In genomic region chr9:28332648-28333047, GRCh38 we compare ENCODE assay signal across 16 cellular contexts.
DNase-seq lines count a peak whose midpoint lies in the region; ATAC-seq, FAIRE-seq and TF ChIP-seq lines count a peak whose summit lies in the region.
"Had no signal": no experiment of that assay in that cellular context is flagged by ENCODE, and none has a peak within 500 bp of the region (broad histone marks: within the 10 kb centered on the region; RNA-seq: fewer than 3 reads in every experiment).

No MANE protein-coding gene starts in this region.

- DNase-seq in GM23338 (ENCODE audit: low spot score) (no peak), epithelial cell of esophagus (ENCODE audit: low read depth) (peak; percentile 2), neural progenitor cell (ENCODE audit: low spot score) (no peak), H54 (ENCODE audit: insufficient read length, low spot score) (no peak), NCI-H82 treated with DMSO at 0.1 percent for 48 hours (lab: John Stamatoyannopoulos, UW; ENCODE audit: unreplicated experiment) (no peak)
- DNase-seq in CD8-positive, alpha-beta memory T cell = no peak
- DNase-seq: 8988T; ACHN; Calu3; CD4-positive, CD25-positive, alpha-beta regulatory T cell; DMS 273 treated with DMSO at 0.1 percent for 48 hours; GM23248; HCEC 1CT; HFFc6 had no signal

- no peaks in the 10 kb centered on the region for H3F3A ChIP-seq in GM23338 (replicated peaks; ENCODE audit: low read depth)
- no peaks in the 10 kb centered on the region for H3F3A ChIP-seq in neural progenitor cell (ENCODE audit: low read depth)

- H4K20me1 ChIP-seq in GM23338 (replicated peaks; ENCODE audit: insufficient read depth) (no peaks in the 10 kb centered on the region), neural progenitor cell (ENCODE audit: low read depth) (no peaks in the 10 kb centered on the region)
- H4K20me1 ChIP-seq: BLaER1 treated with 17β-estradiol and CSF1 and Interleukin-3, amounts not matched to agents 10 nM and 100 nM had no signal

- H3K79me2 ChIP-seq in GM23338 (replicated peaks; ENCODE audit: insufficient read depth) (no peaks in the 10 kb centered on the region), neural progenitor cell (ENCODE audit: low read depth) (no peaks in the 10 kb centered on the region)

- H3K4me2 ChIP-seq in GM23338 = no peak overlapping the region
- H3K4me2 ChIP-seq in neural progenitor cell = no peak overlapping the region
- H3K4me2 ChIP-seq: BLaER1 treated with 17β-estradiol and CSF1 and Interleukin-3, amounts not matched to agents 10 nM and 100 nM had no signal

- H3K27me3 ChIP-seq in GM23338 (ENCODE audit: insufficient read depth) (no peaks in the 10 kb centered on the region), neural progenitor cell (no peaks in the 10 kb centered on the region)
- H3K27me3 ChIP-seq in CD8-positive, alpha-beta memory T cell (ENCODE audit: insufficient read depth, low read length, poor library complexity, severe bottlenecking) = no peaks in the 10 kb centered on the region
- H3K27me3 ChIP-seq: BLaER1 treated with 17β-estradiol and CSF1 and Interleukin-3, amounts not matched to agents 10 nM and 100 nM had no signal

- 0 out of 3 replicates have a peak, but pooled peaks cover 3% of the 10 kb centered on the region for H3K36me3 Mint-ChIP-seq in GM23338 (ENCODE audit: low read depth)
- no peaks in the 10 kb centered on the region for H3K36me3 Mint-ChIP-seq in neural progenitor cell
- H3K36me3 Mint-ChIP-seq in CD8-positive, alpha-beta memory T cell = no peaks in the 10 kb centered on the region
- H3K36me3 Mint-ChIP-seq: CD4-positive, CD25-positive, alpha-beta regulatory T cell had no signal

- no peak for TF ChIP-seq POLR2A in H54 (IDR thresholded peaks at IDR 0.05; ENCODE audit: low read depth, low read length)

- no peak for FAIRE-seq in H54 (lab: Jason Lieb, UNC)

- H3K27ac ChIP-seq in GM23338 (ENCODE audit: low read depth) = no peak overlapping the region
- H3K27ac ChIP-seq in neural progenitor cell = no peak overlapping the region
- H3K27ac ChIP-seq in CD8-positive, alpha-beta memory T cell (ENCODE audit: low read depth, low read length) = no peak overlapping the region
- H3K27ac ChIP-seq: BLaER1 treated with 17β-estradiol and CSF1 and Interleukin-3, amounts not matched to agents 10 nM and 100 nM; GM23248 had no signal

- H3K4me1 ChIP-seq in GM23338 (ENCODE audit: insufficient read depth) (0 out of 2 replicates have a peak, but pooled peaks cover 9% of the 10 kb centered on the region), neural progenitor cell (peaks cover 19% of the 10 kb centered on the region)
- no peaks in the 10 kb centered on the region for H3K4me1 ChIP-seq in CD8-positive, alpha-beta memory T cell (ENCODE audit: insufficient read depth, low read length)
- H3K4me1 ChIP-seq: BLaER1 treated with 17β-estradiol and CSF1 and Interleukin-3, amounts not matched to agents 10 nM and 100 nM had no signal

- H3K27ac Mint-ChIP-seq in GM23338 (peak overlapping the region; percentile 66), neural progenitor cell (no peak overlapping the region)
- H3K27ac Mint-ChIP-seq in CD8-positive, alpha-beta memory T cell = no peak overlapping the region
- H3K27ac Mint-ChIP-seq: CD4-positive, CD25-positive, alpha-beta regulatory T cell; HFFc6 had no signal

- no peak overlapping the region for H3K4me3 Mint-ChIP-seq in GM23338
- H3K4me3 Mint-ChIP-seq in neural progenitor cell = no peak overlapping the region
- no peak overlapping the region for H3K4me3 Mint-ChIP-seq in CD8-positive, alpha-beta memory T cell
- H3K4me3 Mint-ChIP-seq: CD4-positive, CD25-positive, alpha-beta regulatory T cell; HFFc6 had no signal

- H3K9me3 ChIP-seq in neural progenitor cell (ENCODE audit: low read depth) = no peaks in the 10 kb centered on the region
- H3K9me3 ChIP-seq in CD8-positive, alpha-beta memory T cell (ENCODE audit: low read length) = no peaks in the 10 kb centered on the region

- TF ChIP-seq CTCF in GM23338 (conservative IDR thresholded peaks at IDR 0.05; ENCODE audit: low read depth in 2 of 2) (no peak), epithelial cell of esophagus (IDR thresholded peaks at IDR 0.05; ENCODE audit: insufficient read depth, low read depth, low read length, missing control alignments) (no peak), neural progenitor cell (IDR thresholded peaks at IDR 0.05) (no peak)

- H2AFZ ChIP-seq in GM23338 (no peak overlapping the region), neural progenitor cell (replicated peaks) (peak overlapping the region; percentile 8)
- H2AFZ ChIP-seq: GM23248 had no signal

- H3K9me3 Mint-ChIP-seq in GM23338 (peaks cover 3% of the 10 kb centered on the region; the same call in 2 of the 3 replicates), neural progenitor cell (peaks cover 3% of the 10 kb centered on the region)
- peaks cover 1 to 15% (median 5%) of the 10 kb centered on the region in 5 donors for H3K9me3 Mint-ChIP-seq in CD8-positive, alpha-beta memory T cell

- no peaks in the 10 kb centered on the region for H3K9me2 ChIP-seq in GM23338 (ENCODE audit: insufficient read depth)

- H3K4me1 Mint-ChIP-seq in GM23338 (peaks cover 17% of the 10 kb centered on the region), neural progenitor cell (peaks cover 5% of the 10 kb centered on the region)
- H3K4me1 Mint-ChIP-seq in CD8-positive, alpha-beta memory T cell = no peaks in the 10 kb centered on the region
- H3K4me1 Mint-ChIP-seq: CD4-positive, CD25-positive, alpha-beta regulatory T cell had no signal

- H3K36me3 ChIP-seq in GM23338 (ENCODE audit: insufficient read depth) (no peaks in the 10 kb centered on the region), neural progenitor cell (no peaks in the 10 kb centered on the region)
- H3K36me3 ChIP-seq in CD8-positive, alpha-beta memory T cell (ENCODE audit: insufficient read depth, low read length) = no peaks in the 10 kb centered on the region
- H3K36me3 ChIP-seq: BLaER1 treated with 17β-estradiol and CSF1 and Interleukin-3, amounts not matched to agents 10 nM and 100 nM had no signal

- ATAC-seq in GM23338 (no peak), SK-N-SH treated with all-trans-retinoic acid at 6 μM for 48 hours (peak; percentile 73)

- CTCF ChIA-PET in CD8-positive, alpha-beta memory T cell (lab: Charles Lee) = no interaction called here

- peaks cover 5% of the 10 kb centered on the region for H3K27me3 Mint-ChIP-seq in GM23338 (ENCODE audit: insufficient read depth, low read depth, poor library complexity)
- H3K27me3 Mint-ChIP-seq in neural progenitor cell (ENCODE audit: insufficient read depth, low read depth) = no peaks in the 10 kb centered on the region
- no peaks in the 10 kb centered on the region for H3K27me3 Mint-ChIP-seq in CD8-positive, alpha-beta memory T cell
- H3K27me3 Mint-ChIP-seq: CD4-positive, CD25-positive, alpha-beta regulatory T cell had no signal

- H3K4me3 ChIP-seq in GM23338 (no peak overlapping the region), epithelial cell of esophagus (ENCODE audit: low read length) (no peak overlapping the region), neural progenitor cell (no peak overlapping the region)
- H3K4me3 ChIP-seq in CD8-positive, alpha-beta memory T cell (ENCODE audit: low read length) = no peak overlapping the region
- H3K4me3 ChIP-seq: BLaER1 treated with 17β-estradiol and CSF1 and Interleukin-3, amounts not matched to agents 10 nM and 100 nM; GM23248 had no signal

- POLR2A ChIA-PET in CD8-positive, alpha-beta memory T cell (lab: Charles Lee) = no interaction called here

- H3K9ac ChIP-seq in neural progenitor cell = no peak overlapping the region
- H3K9ac ChIP-seq: BLaER1 treated with 17β-estradiol and CSF1 and Interleukin-3, amounts not matched to agents 10 nM and 100 nM; GM23248 had no signal

TF ChIP-seq in GM23338, 12 proteins besides CTCF, POLR2A, EP300 and RAD21 (continues in another document):
- TF ChIP-seq POLR2AphosphoS5 (IDR thresholded peaks at IDR 0.05; ENCODE audit: low read depth) = no peak
- no peak for TF ChIP-seq EZH2phosphoT487 (IDR thresholded peaks at IDR 0.05; ENCODE audit: unreplicated experiment)
- no peak for TF ChIP-seq NANOG (IDR thresholded peaks at IDR 0.05; ENCODE audit: borderline replicate concordance)
- no peak for TF ChIP-seq ETS1 (IDR thresholded peaks at IDR 0.05)

TF ChIP-seq in SK-N-SH treated with all-trans-retinoic acid at 6 μM for 48 hours, 23 proteins besides CTCF, POLR2A, EP300 and RAD21 (continues in another document):
- no peak for TF ChIP-seq RARB (CRISPR knock-in tag; IDR thresholded peaks at IDR 0.05)
- TF ChIP-seq TSHZ2 (CRISPR knock-in tag; IDR thresholded peaks at IDR 0.05) = no peak
- TF ChIP-seq TOX (CRISPR knock-in tag; IDR thresholded peaks at IDR 0.05; ENCODE audit: borderline replicate concordance) = no peak
- TF ChIP-seq PPARA (CRISPR knock-in tag; IDR thresholded peaks at IDR 0.05; ENCODE audit: borderline replicate concordance) = no peak
